22 cellular contexts compared by ENCODE assay signal in genomic region chr1:64867266-64867665, GRCh38.
DNase-seq lines count a peak whose midpoint lies in the region; ATAC-seq and TF ChIP-seq lines count a peak whose summit lies in the region.
"Had no signal": no experiment of that assay in that cellular context is flagged by ENCODE, and none has a peak within 500 bp of the region (broad histone marks: within the 10 kb centered on the region; RNA-seq: fewer than 3 reads in every experiment).

No MANE protein-coding gene starts in this region.

- H3K36me3 ChIP-seq in adipocyte (ENCODE audit: control insufficient read depth, insufficient read depth, low read length, severe bottlenecking) (peaks cover 95% of the 10 kb centered on the region), endodermal cell (ENCODE audit: control insufficient read depth, insufficient read depth, low read length) (peaks cover 23% of the 10 kb centered on the region), aorta (ENCODE audit: control insufficient read depth in 1 of 2, insufficient read depth in 2 of 2, low read length in 1 of 2) (peaks cover 2 to 4% of the 10 kb centered on the region in 2 donors)

- TF ChIP-seq CTCF in endodermal cell (conservative IDR thresholded peaks at IDR 0.05) (no peak), foreskin fibroblast (IDR thresholded peaks at IDR 0.05; ENCODE audit: low read depth, low read length) (no peak)

- H3K27ac Mint-ChIP-seq in endodermal cell, result no peak overlapping the region
- H3K27ac Mint-ChIP-seq in activated T-helper 2 cell treated with anti-CD3 and anti-CD28 coated beads, Interferon-gamma antibody, Interleukin-2, Interleukin-4, amounts not matched to agents 10 μg/mL and 5 μg/mL and 100 μg/mL, durations not matched to agents 14 hours and 24 hours and 36 hours, result no peak overlapping the region

- H3K4me1 Mint-ChIP-seq in endodermal cell, result no peaks in the 10 kb centered on the region
- H3K4me1 Mint-ChIP-seq in activated T-helper 2 cell treated with anti-CD3 and anti-CD28 coated beads, Interferon-gamma antibody, Interleukin-2, Interleukin-4, amounts not matched to agents 10 μg/mL and 5 μg/mL and 100 μg/mL, durations not matched to agents 14 hours and 24 hours and 36 hours (ENCODE audit: low read depth), result peaks cover 17% of the 10 kb centered on the region

- no peaks in the 10 kb centered on the region for H3K27me3 ChIP-seq in adipocyte (replicated peaks; ENCODE audit: control insufficient read depth, insufficient read depth, low read length)
- no peaks in the 10 kb centered on the region for H3K27me3 ChIP-seq in endodermal cell (ENCODE audit: control insufficient read depth, insufficient read depth, low read length, poor library complexity, severe bottlenecking)
- no peaks in the 10 kb centered on the region for H3K27me3 ChIP-seq in aorta (ENCODE audit: control insufficient read depth in 1 of 2, insufficient read depth in 2 of 2, low read length in 1 of 2)
- H3K27me3 ChIP-seq: SJSA1 had no signal

- H3K27ac ChIP-seq in endodermal cell (ENCODE audit: low read depth, low read length) (no peak overlapping the region), aorta (ENCODE audit: low read depth in 1 of 2, low read length in 2 of 2) (no peak overlapping the region)
- H3K27ac ChIP-seq: C4-2B, KMS-11, PC-9, SJSA1 had no signal

- H3K4me1 ChIP-seq in adipocyte (ENCODE audit: control insufficient read depth, insufficient read depth, low read length), result peaks cover 5% of the 10 kb centered on the region
- no peaks in the 10 kb centered on the region for H3K4me1 ChIP-seq in endodermal cell (ENCODE audit: control insufficient read depth, insufficient read depth, low read length)
- H3K4me1 ChIP-seq in aorta (ENCODE audit: control insufficient read depth in 1 of 2, insufficient read depth in 2 of 2, low read length in 2 of 2), result no peaks in the 10 kb centered on the region
- H3K4me1 ChIP-seq: SJSA1 had no signal

- no peaks in the 10 kb centered on the region for H3K27me3 Mint-ChIP-seq in endodermal cell (ENCODE audit: insufficient read depth)
- H3K27me3 Mint-ChIP-seq in activated T-helper 2 cell treated with anti-CD3 and anti-CD28 coated beads, Interferon-gamma antibody, Interleukin-2, Interleukin-4, amounts not matched to agents 10 μg/mL and 5 μg/mL and 100 μg/mL, durations not matched to agents 14 hours and 24 hours and 36 hours (ENCODE audit: low read depth), result no peaks in the 10 kb centered on the region
- H3K27me3 Mint-ChIP-seq: B cell had no signal

- peak; percentile 55 for DNase-seq in adipocyte (ENCODE audit: low read depth)
- DNase-seq in endodermal cell, result peak; percentile 1
- DNase-seq in foreskin fibroblast, result peak; percentile 10 to 33
- no peak for DNase-seq in aorta
- DNase-seq in activated T-helper 2 cell treated with anti-CD3 and anti-CD28 coated beads, Interferon-gamma antibody, Interleukin-2, Interleukin-4, amounts not matched to agents 10 μg/mL and 5 μg/mL and 100 μg/mL, durations not matched to agents 14 hours and 24 hours and 36 hours (ENCODE audit: low spot score), result no peak
- no peak for DNase-seq in HuH-7 (ENCODE audit: low spot score)
- DNase-seq: CD8-positive, alpha-beta memory T cell; DMS79 treated with DMSO at 0.1 percent for 48 hours; GF-D8; H7; NCI-H1048; NCI-H1417; NCI-H2029 treated with DMSO at 0.1 percent for 48 hours; NCI-H446 treated with DMSO at 0.1 percent for 48 hours; NCI-H526; PC-9 had no signal

- no peak overlapping the region for H3K9ac ChIP-seq in adipocyte (ENCODE audit: low read length)
- H3K9ac ChIP-seq in endodermal cell (ENCODE audit: extremely low read depth, low read length, poor library complexity, severe bottlenecking), result no peak overlapping the region
- H3K9ac ChIP-seq: KMS-11 had no signal

- WGBS in endodermal cell (ENCODE audit: insufficient coverage in 1 of 2, insufficient read length in 1 of 2), 2 experiments, result 90 to 100% methylated on average over 1 of the region's 1 CpG
- 85 to 88% methylated on average over 1 of the region's 1 CpG for WGBS in aorta, 2 donors

- H3K4me3 ChIP-seq in adipocyte (ENCODE audit: low read length) (no peak overlapping the region), endodermal cell (ENCODE audit: low read length) (no peak overlapping the region), foreskin fibroblast (ENCODE audit: low read depth in 1 of 2, low read length in 2 of 2) (no peak overlapping the region), aorta (ENCODE audit: low read length in 2 of 2) (no peak overlapping the region)
- H3K4me3 ChIP-seq: PC-9, SJSA1 had no signal

- H3K9me3 ChIP-seq in adipocyte (ENCODE audit: control insufficient read depth, low read length), result no peaks in the 10 kb centered on the region
- H3K9me3 ChIP-seq in endodermal cell (ENCODE audit: control insufficient read depth, low read length), result no peaks in the 10 kb centered on the region
- H3K9me3 ChIP-seq in aorta (ENCODE audit: control insufficient read depth, low read length), result no peaks in the 10 kb centered on the region
- H3K9me3 ChIP-seq: SJSA1 had no signal

- no peak overlapping the region for H3K4me3 Mint-ChIP-seq in endodermal cell
- no peak overlapping the region for H3K4me3 Mint-ChIP-seq in activated T-helper 2 cell treated with anti-CD3 and anti-CD28 coated beads, Interferon-gamma antibody, Interleukin-2, Interleukin-4, amounts not matched to agents 10 μg/mL and 5 μg/mL and 100 μg/mL, durations not matched to agents 14 hours and 24 hours and 36 hours (ENCODE audit: low read depth)
- H3K4me3 Mint-ChIP-seq: B cell; CD8-positive, alpha-beta memory T cell had no signal

- H3K36me3 Mint-ChIP-seq in endodermal cell (ENCODE audit: low read depth), result peaks cover 58% of the 10 kb centered on the region
- H3K36me3 Mint-ChIP-seq in activated T-helper 2 cell treated with anti-CD3 and anti-CD28 coated beads, Interferon-gamma antibody, Interleukin-2, Interleukin-4, amounts not matched to agents 10 μg/mL and 5 μg/mL and 100 μg/mL, durations not matched to agents 14 hours and 24 hours and 36 hours (ENCODE audit: low read depth), result peaks cover 62% of the 10 kb centered on the region

- intact Hi-C loops in aorta (cut with DNase I), result no loop called here
- intact Hi-C loops in activated T-helper 2 cell treated with anti-CD3 and anti-CD28 coated beads, Interferon-gamma antibody, Interleukin-2, Interleukin-4, amounts not matched to agents 10 μg/mL and 5 μg/mL and 100 μg/mL, durations not matched to agents 14 hours and 24 hours and 36 hours (cut with micrococcal nuclease), result no loop called here

- no peaks in the 10 kb centered on the region for H3K9me3 Mint-ChIP-seq in endodermal cell
- H3K9me3 Mint-ChIP-seq in activated T-helper 2 cell treated with anti-CD3 and anti-CD28 coated beads, Interferon-gamma antibody, Interleukin-2, Interleukin-4, amounts not matched to agents 10 μg/mL and 5 μg/mL and 100 μg/mL, durations not matched to agents 14 hours and 24 hours and 36 hours, result no peaks in the 10 kb centered on the region
- H3K9me3 Mint-ChIP-seq: CD8-positive, alpha-beta memory T cell had no signal

- ATAC-seq in GM18498 (IDR thresholded peaks at IDR 0.05; ENCODE audit: unreplicated experiment), result no peak
- ATAC-seq in aorta (ENCODE audit: low FRiP score), result no peak
- ATAC-seq: Right ventricle myocardium inferior had no signal

Comparison
In these comparisons a context has a peak if more than half of its experiments do, and no peak if none do; other contexts are left out.
1. DNase-seq: peak in adipocyte (single experiment), endodermal cell (single experiment) and foreskin fibroblast (2 of 2); none in aorta (0 of 2), activated T-helper 2 cell treated with anti-CD3 and anti-CD28 coated beads, Interferon-gamma antibody, Interleukin-2, Interleukin-4, amounts not matched to agents 10 μg/mL and 5 μg/mL and 100 μg/mL, durations not matched to agents 14 hours and 24 hours and 36 hours (single experiment) and HuH-7 (single experiment).